8 cellular contexts compared by ENCODE assay signal in genomic region chr13:23966691-23967615, GRCh38.
DNase-seq lines count a peak whose midpoint lies in the region; ATAC-seq and TF ChIP-seq lines count a peak whose summit lies in the region.

No MANE protein-coding gene starts in this region.

- DNase-seq in T-cell = peak in 4 of 34 experiments; percentile 9 to 33 (median 14)
- DNase-seq in medulla oblongata (ENCODE audit: extremely low spot score) = peak; percentile 73
- no peak for DNase-seq in NCI-H524 treated with DMSO at 0.1 percent for 48 hours (lab: John Stamatoyannopoulos, UW)
- DNase-seq in NCI-H2171 (lab: John Stamatoyannopoulos, UW) = no peak
- DNase-seq in WTC11 (ENCODE audit: low spot score) = no peak
- no peak for DNase-seq in effector CD4-positive, alpha-beta T cell

- TF ChIP-seq CTCF in WTC11 (IDR thresholded peaks at IDR 0.05) = no peak

- H3K36me3 Mint-ChIP-seq in T-cell = no peaks in the 10 kb centered on the region
- no peaks in the 10 kb centered on the region for H3K36me3 Mint-ChIP-seq in WTC11

- no peaks in the 10 kb centered on the region for H3K9me3 Mint-ChIP-seq in T-cell
- H3K9me3 Mint-ChIP-seq in WTC11 = no peaks in the 10 kb centered on the region

- H3K4me3 ChIP-seq in GM08714 (ENCODE audit: low read length) = peak overlapping the region; percentile 49; the same call in 1 of the 2 replicates

- CTCF ChIA-PET in T-cell (lab: Charles Lee) = interaction anchor here in 1 of 2 donors (0.6 to 0.7 kb wide), 3 partner anchors 13 to 69 kb away, joined by 3 read pairs; no protein-coding TSS in a partner anchor
- CTCF ChIA-PET in WTC11 (lab: Charles Lee) = no interaction called here

- H3K4me1 Mint-ChIP-seq in T-cell (peaks cover 12 to 21% (median 14%) of the 10 kb centered on the region in 3 donors), WTC11 (no peaks in the 10 kb centered on the region)

- H3K4me3 Mint-ChIP-seq in T-cell (peak overlapping the region; percentile 69 to 76 (median 74)), WTC11 (no peak overlapping the region)

- ATAC-seq in GM21717 (IDR thresholded peaks at IDR 0.05; ENCODE audit: unreplicated experiment) (peak; percentile 69), T-cell (replicated peaks in 1 of 4) (peak; percentile 78 to 87 (median 86)), WTC11 (no peak)

- H3K27ac Mint-ChIP-seq in T-cell (peak overlapping the region; percentile 85 to 88), WTC11 (no peak overlapping the region)

- POLR2A ChIA-PET in T-cell (lab: Charles Lee) (no interaction called here), WTC11 (lab: Charles Lee) (no interaction called here)

- no peaks in the 10 kb centered on the region for H3K27me3 Mint-ChIP-seq in T-cell
- no peaks in the 10 kb centered on the region for H3K27me3 Mint-ChIP-seq in WTC11 (ENCODE audit: low read depth)

TF ChIP-seq in WTC11, 78 proteins besides CTCF, POLR2A, EP300 and RAD21:
- TF ChIP-seq NR2C2 (CRISPR knock-in tag; IDR thresholded peaks at IDR 0.05) (no peak), ZNF396 (CRISPR knock-in tag; IDR thresholded peaks at IDR 0.05; ENCODE audit: borderline replicate concordance) (no peak), MAX (CRISPR knock-in tag; IDR thresholded peaks at IDR 0.05) (no peak), NR1H2 (CRISPR knock-in tag; IDR thresholded peaks at IDR 0.05) (no peak), RELA (CRISPR knock-in tag; IDR thresholded peaks at IDR 0.05; ENCODE audit: borderline replicate concordance) (no peak), PRRX2 (CRISPR knock-in tag; IDR thresholded peaks at IDR 0.05) (no peak), TCF7 (CRISPR knock-in tag; IDR thresholded peaks at IDR 0.05; ENCODE audit: low read depth) (no peak), ZNF423 (CRISPR knock-in tag; IDR thresholded peaks at IDR 0.05) (no peak), HMGXB4 (CRISPR knock-in tag; IDR thresholded peaks at IDR 0.05) (no peak), ZNF263 (CRISPR knock-in tag; IDR thresholded peaks at IDR 0.05; ENCODE audit: low read depth) (no peak), ZBTB43 (CRISPR knock-in tag; IDR thresholded peaks at IDR 0.05) (no peak), ATF2 (CRISPR knock-in tag; IDR thresholded peaks at IDR 0.05; ENCODE audit: borderline replicate concordance, low read depth) (no peak), ESRRA (CRISPR knock-in tag; IDR thresholded peaks at IDR 0.05; ENCODE audit: borderline replicate concordance) (no peak), TP53 (CRISPR knock-in tag; IDR thresholded peaks at IDR 0.05) (no peak), FOXK1 (CRISPR knock-in tag; IDR thresholded peaks at IDR 0.05) (no peak), ZNF121 (CRISPR knock-in tag; IDR thresholded peaks at IDR 0.05) (no peak), ZBTB21 (CRISPR knock-in tag; IDR thresholded peaks at IDR 0.05; ENCODE audit: borderline replicate concordance) (no peak)
